15 cellular contexts compared by ENCODE assay signal in genomic region chr11:74330065-74330858, GRCh38. TPM values are rescaled to one million over a fixed set of nuclear protein-coding genes. Genes with fewer than 3 reads are reported as not detected.
DNase-seq lines count a peak whose midpoint lies in the region; ATAC-seq and TF ChIP-seq lines count a peak whose summit lies in the region.
"Had no signal": no experiment of that assay in that cellular context is flagged by ENCODE, and none has a peak within 500 bp of the region (broad histone marks: within the 10 kb centered on the region; RNA-seq: fewer than 3 reads in every experiment).

No MANE protein-coding gene starts in this region.

- no peak for TF ChIP-seq POLR2A in prostate gland (IDR thresholded peaks at IDR 0.05)

- intact Hi-C loops in prostate gland (cut with DNase I), result no loop called here

- H3K36me3 ChIP-seq in kidney epithelial cell (ENCODE audit: control insufficient read depth, insufficient read depth, low read length) (peaks cover 1% of the 10 kb centered on the region), prostate gland (no peaks in the 10 kb centered on the region)
- H3K36me3 ChIP-seq: lower lobe of right lung had no signal

- no peak for ATAC-seq in GM18870 (IDR thresholded peaks at IDR 0.05; ENCODE audit: unreplicated experiment)
- ATAC-seq: lower lobe of right lung had no signal

- H3K27me3 ChIP-seq in kidney epithelial cell (ENCODE audit: control insufficient read depth, insufficient read depth, low read length), result no peaks in the 10 kb centered on the region
- no peaks in the 10 kb centered on the region for H3K27me3 ChIP-seq in prostate gland (replicated peaks; ENCODE audit: insufficient read depth)

- H3K9me3 ChIP-seq in prostate gland, result no peaks in the 10 kb centered on the region
- H3K9me3 ChIP-seq: lower lobe of right lung had no signal

- DNase-seq in Caki2 (ENCODE audit: low read depth), result peak; percentile 51
- DNase-seq in M059J (ENCODE audit: low read depth), result peak; percentile 77
- peak; percentile 52 to 80 for DNase-seq in cardiac fibroblast (ENCODE audit: low read depth in 2 of 2)
- peak; percentile 76 for DNase-seq in kidney epithelial cell (ENCODE audit: low read depth)
- no peak for DNase-seq in activated CD4-positive, CD25-positive, alpha-beta regulatory T cell (lab: John Stamatoyannopoulos, UW)
- DNase-seq in stimulated activated CD4-positive, alpha-beta T cell treated with anti-CD3 and anti-CD28 coated beads, Interleukin-4, amount 100 ng/mL, for 4 hours, result no peak
- DNase-seq in prostate gland (ENCODE audit: low spot score), result no peak
- DNase-seq: activated CD4-positive, alpha-beta memory T cell treated with anti-CD3 and anti-CD28 coated beads for 36 hours; activated gamma-delta T cell; lower lobe of right lung; NCI-H2107; small intestine had no signal

- in situ Hi-C loops in Caki2 (cut with HindIII; ENCODE audit: low pct_unique_long_range_greater_than_20kb, low sequenced_read_pairs), result no loop called here

- no peak overlapping the region for H3K27ac ChIP-seq in prostate gland
- H3K27ac ChIP-seq: lower lobe of right lung had no signal

- no peak for TF ChIP-seq CTCF in cardiac fibroblast (IDR thresholded peaks at IDR 0.05; ENCODE audit: low read depth, low read length)
- TF ChIP-seq CTCF in kidney epithelial cell (IDR thresholded peaks at IDR 0.05; ENCODE audit: insufficient read depth, low read length, poor library complexity, severe bottlenecking), result no peak
- TF ChIP-seq CTCF in prostate gland (IDR thresholded peaks at IDR 0.05), result no peak

- no peaks in the 10 kb centered on the region for H3K4me1 ChIP-seq in prostate gland (replicated peaks)

- no peak overlapping the region for H3K4me3 ChIP-seq in cardiac fibroblast (replicated peaks in 1 of 2; ENCODE audit: low read depth in 2 of 2, low read length in 2 of 2)
- no peak overlapping the region for H3K4me3 ChIP-seq in kidney epithelial cell (ENCODE audit: low read depth, low read length)
- no peak overlapping the region for H3K4me3 ChIP-seq in prostate gland
- H3K4me3 ChIP-seq: lower lobe of right lung had no signal

RNA-seq across cellular contexts. Expression of gene P4HA3, which starts 18.8 kb away (rescaled TPM):
- 0.06 and 0.57 TPM in 2 replicates for total RNA-seq in Caki2 (2014; rRNA removed; shearing (Covaris generic); ENCODE audit: low replicate concordance)
- total RNA-seq in M059J (2014; rRNA removed; shearing (Covaris generic)), result 4.2 and 5.4 TPM in 2 replicates
- total RNA-seq in kidney epithelial cell (0.88 and 1.7 TPM in 2 replicates), prostate gland (1 to 10 TPM in 1 of 2 donors, under 1 TPM in 1; 0.80 to 1.9 TPM)
- total RNA-seq: activated CD4-positive, alpha-beta memory T cell treated with anti-CD3 and anti-CD28 coated beads for 36 hours; neural crest cell; T-helper 1 cell treated with Interleukin-12 subunit alpha and Interleukin-12 subunit beta and Interleukin-4 antibody, amounts not matched to agents 30 ng/mL and 1 ng/mL, for 36 hours had no signal

Comparison
In these comparisons a context has a peak if more than half of its experiments do, and no peak if none do; other contexts are left out.
1. DNase-seq: peak in Caki2 (single experiment), M059J (single experiment), cardiac fibroblast (2 of 2) and kidney epithelial cell (single experiment); none in activated CD4-positive, CD25-positive, alpha-beta regulatory T cell (0 of 4), stimulated activated CD4-positive, alpha-beta T cell treated with anti-CD3 and anti-CD28 coated beads, Interleukin-4, amount 100 ng/mL, for 4 hours (0 of 2) and prostate gland (single experiment).